In genomic region chrX:40173662-40174593, GRCh38 we compare ENCODE assay signal across 8 cellular contexts.
DNase-seq lines count a peak whose midpoint lies in the region; ATAC-seq, FAIRE-seq and TF ChIP-seq lines count a peak whose summit lies in the region.

No MANE protein-coding gene starts in this region.

- no peaks in the 10 kb centered on the region for H3K36me3 ChIP-seq in endocrine pancreas (ENCODE audit: control insufficient read depth, insufficient read depth, low read length)

- peak overlapping the region; percentile 73 for H3K4me3 Mint-ChIP-seq in osteocyte (ENCODE audit: unreplicated experiment)

- H3K27me3 ChIP-seq in endocrine pancreas (ENCODE audit: control insufficient read depth, insufficient read depth, low read length) = no peaks in the 10 kb centered on the region

- no peak for TF ChIP-seq POLR2A in H54 (IDR thresholded peaks at IDR 0.05; ENCODE audit: low read depth, low read length)

- no peak for TF ChIP-seq CTCF in osteocyte (IDR thresholded peaks at IDR 0.05)

- peak overlapping the region; percentile 41 for H3K9ac ChIP-seq in endocrine pancreas (ENCODE audit: control insufficient read depth, insufficient read depth, low read length)

- DNase-seq in GF-D8 (lab: John Stamatoyannopoulos, UW) = peak; percentile 57
- DNase-seq in NCI-H1417 treated with DMSO at 0.1 percent for 48 hours (lab: John Stamatoyannopoulos, UW) = peak; percentile 52
- peak; percentile 47 to 57 for DNase-seq in activated CD4-positive, alpha-beta T cell treated with anti-CD3 and anti-CD28 coated beads, Interleukin-2, amount 50 U/mL, for 4 hours
- DNase-seq in osteocyte (ENCODE audit: extremely low spot score, unreplicated experiment) = no peak
- DNase-seq in DMS114 treated with DMSO at 0.1 percent for 48 hours (lab: John Stamatoyannopoulos, UW; ENCODE audit: unreplicated experiment) = no peak
- DNase-seq in H54 (ENCODE audit: insufficient read length, low spot score) = no peak

- FAIRE-seq in H54 (lab: Jason Lieb, UNC) = no peak

- H3K27me3 Mint-ChIP-seq in osteocyte (ENCODE audit: unreplicated experiment) = no peaks in the 10 kb centered on the region

- no peaks in the 10 kb centered on the region for H3K9me3 Mint-ChIP-seq in osteocyte (ENCODE audit: unreplicated experiment)

- H3K9me3 ChIP-seq in endocrine pancreas (ENCODE audit: control insufficient read depth, low read length) = no peaks in the 10 kb centered on the region

- H3K4me3 ChIP-seq in endocrine pancreas (ENCODE audit: control insufficient read depth, insufficient read depth, low read length) = no peak overlapping the region

- peaks cover 52% of the 10 kb centered on the region for H3K4me1 Mint-ChIP-seq in osteocyte (ENCODE audit: unreplicated experiment)

- ATAC-seq in GM21381 (IDR thresholded peaks at IDR 0.05; ENCODE audit: unreplicated experiment) = no peak

- H3K36me3 Mint-ChIP-seq in osteocyte (ENCODE audit: unreplicated experiment) = no peaks in the 10 kb centered on the region

- H3K27ac Mint-ChIP-seq in osteocyte (ENCODE audit: unreplicated experiment) = peak overlapping the region; percentile 99

- peaks cover 3% of the 10 kb centered on the region for H3K4me1 ChIP-seq in endocrine pancreas (ENCODE audit: control insufficient read depth, insufficient read depth, low read length)

Comparison
In these comparisons a context has a peak if more than half of its experiments do, and no peak if none do; other contexts are left out.
1. DNase-seq: peak in GF-D8 (single experiment), NCI-H1417 treated with DMSO at 0.1 percent for 48 hours (single experiment) and activated CD4-positive, alpha-beta T cell treated with anti-CD3 and anti-CD28 coated beads, Interleukin-2, amount 50 U/mL, for 4 hours (2 of 2); none in osteocyte (single experiment), DMS114 treated with DMSO at 0.1 percent for 48 hours (single experiment) and H54 (single experiment).